Comparison of ENCODE assay signal across 27 cellular contexts in the genomic region with DNA sequence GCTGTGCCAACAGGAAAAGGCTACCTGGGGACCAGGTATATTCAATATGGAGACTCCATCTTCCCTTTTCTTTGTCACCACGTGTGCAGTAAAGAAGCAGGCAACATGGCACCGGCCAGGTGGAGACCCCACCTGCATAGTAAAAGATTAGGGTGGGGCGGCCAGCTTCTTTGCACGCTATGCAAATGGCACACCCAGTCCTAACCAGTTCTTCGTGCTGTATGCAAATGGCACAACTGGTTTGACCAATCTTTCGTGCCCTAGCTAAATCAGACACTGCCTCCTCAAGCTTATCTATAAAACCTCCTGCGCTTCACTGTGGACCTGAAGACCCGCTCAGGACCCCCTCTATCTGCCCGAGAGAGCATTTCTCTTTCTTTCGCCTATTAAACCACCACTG.
DNase-seq lines count a peak whose midpoint lies in the region; TF ChIP-seq lines count a peak whose summit lies in the region.
"Had no signal": no experiment of that assay in that cellular context is flagged by ENCODE, and none has a peak within 500 bp of the region (broad histone marks: within the 10 kb centered on the region; RNA-seq: fewer than 3 reads in every experiment).

No MANE protein-coding gene starts in this region.

- H3K27me3 ChIP-seq in endodermal cell (ENCODE audit: control insufficient read depth, insufficient read depth, low read length, poor library complexity, severe bottlenecking) (no peaks in the 10 kb centered on the region), neural progenitor cell (no peaks in the 10 kb centered on the region)
- H3K27me3 ChIP-seq: brain microvascular endothelial cell, gastroesophageal sphincter, left lung, tibial nerve had no signal

- TF ChIP-seq CTCF in endodermal cell (conservative IDR thresholded peaks at IDR 0.05) (peak; percentile 17), mesothelial cell of epicardium (IDR thresholded peaks at IDR 0.05; ENCODE audit: unreplicated experiment) (no peak), neural progenitor cell (IDR thresholded peaks at IDR 0.05) (no peak)

- H3K27ac Mint-ChIP-seq in endodermal cell (no peak overlapping the region), mesothelial cell of epicardium (peak overlapping the region; percentile 6), neural progenitor cell (no peak overlapping the region)
- H3K27ac Mint-ChIP-seq: activated CD4-positive, alpha-beta T cell treated with anti-CD3 and anti-CD28 coated beads, Interleukin-2, amount 10 ng/mL, durations not matched to agents 7 days and 5 days; activated T-cell treated with anti-CD3 and anti-CD28 coated beads, Interleukin-2, amount 50 U/mL, for 72 hours had no signal

- H3K9ac ChIP-seq in endodermal cell (ENCODE audit: extremely low read depth, low read length, poor library complexity, severe bottlenecking), result no peak overlapping the region
- H3K9ac ChIP-seq in neural progenitor cell, result no peak overlapping the region

- peaks cover 19% of the 10 kb centered on the region for H3K9me3 ChIP-seq in endodermal cell (ENCODE audit: control insufficient read depth, low read length)
- H3K9me3 ChIP-seq in neural progenitor cell (ENCODE audit: low read depth), result peaks cover 8% of the 10 kb centered on the region
- H3K9me3 ChIP-seq: BE2C had no signal

- H3K27ac ChIP-seq in endodermal cell (ENCODE audit: low read depth, low read length) (no peak overlapping the region), neural progenitor cell (no peak overlapping the region)
- H3K27ac ChIP-seq: brain microvascular endothelial cell, gastroesophageal sphincter, left lung, tibial nerve, WERI-Rb-1 had no signal

- no peak overlapping the region for H3K4me2 ChIP-seq in neural progenitor cell

- H3K4me1 ChIP-seq in endodermal cell (ENCODE audit: control insufficient read depth, insufficient read depth, low read length) (no peaks in the 10 kb centered on the region), neural progenitor cell (peaks cover 22% of the 10 kb centered on the region)
- H3K4me1 ChIP-seq: BE2C, gastroesophageal sphincter had no signal

- H3K9me3 Mint-ChIP-seq in endodermal cell, result peaks cover 34% of the 10 kb centered on the region
- peaks cover 33% of the 10 kb centered on the region for H3K9me3 Mint-ChIP-seq in mesothelial cell of epicardium
- peaks cover 21% of the 10 kb centered on the region for H3K9me3 Mint-ChIP-seq in neural progenitor cell

- H3K27me3 Mint-ChIP-seq in endodermal cell (ENCODE audit: insufficient read depth), result no peaks in the 10 kb centered on the region
- no peaks in the 10 kb centered on the region for H3K27me3 Mint-ChIP-seq in mesothelial cell of epicardium (ENCODE audit: low read depth)
- peaks cover 3% of the 10 kb centered on the region for H3K27me3 Mint-ChIP-seq in neural progenitor cell (ENCODE audit: insufficient read depth, low read depth)
- H3K27me3 Mint-ChIP-seq: effector memory CD8-positive, alpha-beta T cell; naive thymus-derived CD8-positive, alpha-beta T cell had no signal

- no peaks in the 10 kb centered on the region for H4K20me1 ChIP-seq in neural progenitor cell (ENCODE audit: low read depth)

- H3K36me3 ChIP-seq in endodermal cell (ENCODE audit: control insufficient read depth, insufficient read depth, low read length) (no peaks in the 10 kb centered on the region), neural progenitor cell (no peaks in the 10 kb centered on the region)
- H3K36me3 ChIP-seq: BE2C, brain microvascular endothelial cell, gastroesophageal sphincter, left lung, tibial nerve, WERI-Rb-1 had no signal

- H3K36me3 Mint-ChIP-seq in endodermal cell (ENCODE audit: low read depth) (no peaks in the 10 kb centered on the region), mesothelial cell of epicardium (peaks cover 19% of the 10 kb centered on the region), neural progenitor cell (peaks cover 3% of the 10 kb centered on the region)

- WGBS in endodermal cell (ENCODE audit: insufficient coverage in 1 of 2, insufficient read length in 1 of 2), 2 experiments, result 90 to 94% methylated on average over 9 to 10 of the region's 10 CpGs

- H3K79me2 ChIP-seq in neural progenitor cell (ENCODE audit: low read depth), result no peaks in the 10 kb centered on the region

- H3K4me1 Mint-ChIP-seq in endodermal cell, result peaks cover 18% of the 10 kb centered on the region
- peaks cover 32% of the 10 kb centered on the region for H3K4me1 Mint-ChIP-seq in mesothelial cell of epicardium
- H3K4me1 Mint-ChIP-seq in neural progenitor cell, result peaks cover 32% of the 10 kb centered on the region

- H3K4me3 Mint-ChIP-seq in endodermal cell (no peak overlapping the region), mesothelial cell of epicardium (no peak overlapping the region), neural progenitor cell (no peak overlapping the region)
- H3K4me3 Mint-ChIP-seq: activated CD4-positive, alpha-beta T cell treated with anti-CD3 and anti-CD28 coated beads, Interleukin-2, amount 10 ng/mL, durations not matched to agents 7 days and 5 days; activated T-cell treated with anti-CD3 and anti-CD28 coated beads, Interleukin-2, amount 50 U/mL, for 72 hours; effector memory CD8-positive, alpha-beta T cell; naive thymus-derived CD8-positive, alpha-beta T cell had no signal

- H2AFZ ChIP-seq in neural progenitor cell (replicated peaks), result no peak overlapping the region

- H3F3A ChIP-seq in neural progenitor cell (ENCODE audit: low read depth), result peaks cover 27% of the 10 kb centered on the region

- peak; percentile 14 for DNase-seq in COLO668 (lab: John Stamatoyannopoulos, UW; ENCODE audit: unreplicated experiment)
- DNase-seq in NCI-H146 treated with DMSO at 0.1 percent for 48 hours (lab: John Stamatoyannopoulos, UW; ENCODE audit: unreplicated experiment), result peak; percentile 100
- DNase-seq in endodermal cell, result no peak
- no peak for DNase-seq in mesothelial cell of epicardium (ENCODE audit: low spot score in 2 of 2, unreplicated experiment in 2 of 2)
- DNase-seq in neural progenitor cell (ENCODE audit: low spot score), result no peak
- no peak for DNase-seq in NCI-H2171 treated with DMSO at 0.1 percent for 48 hours (lab: John Stamatoyannopoulos, UW)
- no peak for DNase-seq in SIG-M5 (lab: John Stamatoyannopoulos, UW)
- no peak for DNase-seq in NCI-H510A treated with DMSO at 0.1 percent for 48 hours (lab: John Stamatoyannopoulos, UW)
- DNase-seq: ACHN; activated CD4-positive, alpha-beta T cell treated with anti-CD3 and anti-CD28 coated beads, Interleukin-2, amount 10 ng/mL, durations not matched to agents 7 days and 5 days; activated naive CD4-positive, alpha-beta T cell treated with Interleukin-2 at 50 U/mL for 16 hours; activated T-cell treated with anti-CD3 and anti-CD28 coated beads, Interleukin-2, amount 50 U/mL, for 72 hours; BE2C; brain microvascular endothelial cell; DND-41; effector memory CD8-positive, alpha-beta T cell; hippocampal formation; left lung; naive thymus-derived CD8-positive, alpha-beta T cell; NCI-H1092 treated with DMSO at 0.1 percent for 48 hours; NCI-H1930; retina; SHP77 treated with DMSO at 0.1 percent for 48 hours; WERI-Rb-1 had no signal

- H3K4me3 ChIP-seq in endodermal cell (ENCODE audit: low read length), result no peak overlapping the region
- no peak overlapping the region for H3K4me3 ChIP-seq in neural progenitor cell
- H3K4me3 ChIP-seq: gastroesophageal sphincter, left lung, skin epidermis, tibial nerve had no signal

Comparison
In these comparisons a context has a peak if more than half of its experiments do, and no peak if none do; other contexts are left out.
1. DNase-seq: peak in COLO668 (single experiment) and NCI-H146 treated with DMSO at 0.1 percent for 48 hours (single experiment); none in endodermal cell (single experiment), mesothelial cell of epicardium (0 of 2), neural progenitor cell (single experiment), NCI-H2171 treated with DMSO at 0.1 percent for 48 hours (single experiment), SIG-M5 (single experiment) and NCI-H510A treated with DMSO at 0.1 percent for 48 hours (single experiment).